In the genomic region with DNA sequence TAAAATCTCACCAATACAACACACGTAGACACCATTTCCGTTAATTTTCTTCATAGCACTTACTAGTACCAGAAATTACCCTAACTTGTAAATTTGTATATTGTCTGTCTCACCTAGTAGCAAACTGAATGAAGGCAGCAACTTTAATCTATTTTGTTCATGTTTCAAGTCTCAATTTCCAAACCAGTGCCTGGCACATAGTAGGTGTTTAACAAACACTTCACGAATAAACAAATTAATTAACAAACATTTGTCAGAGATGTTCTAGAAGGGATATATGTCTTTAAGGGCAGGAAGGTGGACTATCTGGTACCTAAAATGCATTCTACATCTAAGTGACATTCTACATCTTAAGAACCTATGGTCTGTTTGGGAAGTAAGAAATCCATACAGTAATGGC, we compare ENCODE assay signal across 8 cellular contexts. TPM values are rescaled to one million over a fixed set of nuclear protein-coding genes. Genes with fewer than 3 reads are reported as not detected.
A peak's percentile ranks its signal among the peaks of the same experiment; 100 is the strongest.
DNase-seq lines count a peak whose midpoint lies in the region; ATAC-seq and TF ChIP-seq lines count a peak whose summit lies in the region.

No MANE protein-coding gene starts in this region.

- H3K9me3 Mint-ChIP-seq in activated T-cell treated with anti-CD3 and anti-CD28 coated beads, Interleukin-2, amount 50 U/mL, for 4 hours = no peaks in the 10 kb centered on the region
- no peaks in the 10 kb centered on the region for H3K9me3 Mint-ChIP-seq in activated naive CD8-positive, alpha-beta T cell treated with anti-CD3 and anti-CD28 coated beads, Interleukin-2, amount 50 U/mL, for 24 hours

- H3K27ac Mint-ChIP-seq in activated naive CD8-positive, alpha-beta T cell treated with anti-CD3 and anti-CD28 coated beads, Interleukin-2, amount 50 U/mL, for 24 hours = peak overlapping the region; percentile 96

- H3K9me3 ChIP-seq in liver (ENCODE audit: control insufficient read depth in 4 of 4, low read length in 3 of 4) (no peaks in the 10 kb centered on the region), tibial artery (no peaks in the 10 kb centered on the region)

- H3K36me3 Mint-ChIP-seq in activated T-cell treated with anti-CD3 and anti-CD28 coated beads, Interleukin-2, amount 50 U/mL, for 4 hours (ENCODE audit: insufficient read depth) = peaks cover 4% of the 10 kb centered on the region
- H3K36me3 Mint-ChIP-seq in activated naive CD8-positive, alpha-beta T cell treated with anti-CD3 and anti-CD28 coated beads, Interleukin-2, amount 50 U/mL, for 24 hours (ENCODE audit: low read depth) = peaks cover 15% of the 10 kb centered on the region

- no peak for DNase-seq in activated T-cell treated with anti-CD3 and anti-CD28 coated beads, Interleukin-2, amount 50 U/mL, for 4 hours
- DNase-seq in activated T-cell treated with anti-CD3 and anti-CD28 coated beads, Interleukin-2, amount 50 U/mL, for 1 hour = no peak
- DNase-seq in activated naive CD8-positive, alpha-beta T cell treated with anti-CD3 and anti-CD28 coated beads, Interleukin-2, amount 50 U/mL, for 24 hours = no peak
- DNase-seq in tibial artery (no peak), DMS153 treated with DMSO at 0.1 percent for 48 hours (lab: John Stamatoyannopoulos, UW; ENCODE audit: unreplicated experiment) (no peak), NCI-H82 treated with DMSO at 0.1 percent for 48 hours (lab: John Stamatoyannopoulos, UW; ENCODE audit: unreplicated experiment) (no peak)

- no peak for TF ChIP-seq RAD21 in liver (IDR thresholded peaks at IDR 0.05)

- H3K36me3 ChIP-seq in liver (ENCODE audit: control insufficient read depth in 4 of 4, insufficient read depth in 3 of 4, low read depth in 1 of 4, low read length in 3 of 4) (peaks cover 2 to 7% (median 5%) of the 10 kb centered on the region in 4 donors), tibial artery (peaks cover 2 to 15% (median 13%) of the 10 kb centered on the region in 3 donors)

- H3K27ac ChIP-seq in liver (ENCODE audit: low read depth in 1 of 2, low read length in 2 of 2) = no peak overlapping the region
- H3K27ac ChIP-seq in tibial artery = no peak overlapping the region

- peaks cover 1 to 17% (median 12%) of the 10 kb centered on the region in 4 donors for H3K4me1 ChIP-seq in liver (ENCODE audit: control insufficient read depth in 4 of 4, insufficient read depth in 4 of 4, low read length in 3 of 4)
- H3K4me1 ChIP-seq in tibial artery = peaks cover 0 to 38% (median 14%) of the 10 kb centered on the region in 4 donors

- H3K4me1 Mint-ChIP-seq in activated T-cell treated with anti-CD3 and anti-CD28 coated beads, Interleukin-2, amount 50 U/mL, for 4 hours (ENCODE audit: low read depth) = peaks cover 28% of the 10 kb centered on the region
- peaks cover 37% of the 10 kb centered on the region for H3K4me1 Mint-ChIP-seq in activated naive CD8-positive, alpha-beta T cell treated with anti-CD3 and anti-CD28 coated beads, Interleukin-2, amount 50 U/mL, for 24 hours

- H3K9ac ChIP-seq in liver (ENCODE audit: low read depth in 1 of 2, low read length in 2 of 2) = peak overlapping the region in 1 of 2 donors; percentile 93

- no peak for ATAC-seq in activated T-cell treated with anti-CD3 and anti-CD28 coated beads, Interleukin-2, amount 50 U/mL, for 4 hours
- no peak for ATAC-seq in activated naive CD8-positive, alpha-beta T cell treated with anti-CD3 and anti-CD28 coated beads, Interleukin-2, amount 50 U/mL, for 24 hours
- ATAC-seq in HG03571 (IDR thresholded peaks at IDR 0.05; ENCODE audit: unreplicated experiment) = no peak

- peak overlapping the region; percentile 63 to 99 (median 91) for H3K4me3 ChIP-seq in liver (ENCODE audit: low read depth in 1 of 3, low read length in 3 of 3)
- peak overlapping the region; percentile 72 to 88 for H3K4me3 ChIP-seq in tibial artery

- no peak for TF ChIP-seq CTCF in liver (IDR thresholded peaks at IDR 0.05; ENCODE audit: low read depth, low read length, missing input control)
- no peak for TF ChIP-seq CTCF in tibial artery (IDR thresholded peaks at IDR 0.05)

- intact Hi-C loops in tibial artery (cut with DNase I; ENCODE audit: low total_unique reads) = no loop called here

- 84% methylated on average over 3 of the region's 3 CpGs for WGBS in liver

- H3K27me3 Mint-ChIP-seq in activated T-cell treated with anti-CD3 and anti-CD28 coated beads, Interleukin-2, amount 50 U/mL, for 4 hours (ENCODE audit: low read depth) = peaks cover 4% of the 10 kb centered on the region
- peaks cover 6% of the 10 kb centered on the region for H3K27me3 Mint-ChIP-seq in activated naive CD8-positive, alpha-beta T cell treated with anti-CD3 and anti-CD28 coated beads, Interleukin-2, amount 50 U/mL, for 24 hours

- H3K4me3 Mint-ChIP-seq in activated T-cell treated with anti-CD3 and anti-CD28 coated beads, Interleukin-2, amount 50 U/mL, for 4 hours = peak overlapping the region; percentile 94
- H3K4me3 Mint-ChIP-seq in activated naive CD8-positive, alpha-beta T cell treated with anti-CD3 and anti-CD28 coated beads, Interleukin-2, amount 50 U/mL, for 24 hours = peak overlapping the region; percentile 97

- H3K27me3 ChIP-seq in liver (ENCODE audit: control insufficient read depth in 4 of 4, insufficient read depth in 4 of 4, low read length in 3 of 4) (no peaks in the 10 kb centered on the region), tibial artery (no peaks in the 10 kb centered on the region)

TF ChIP-seq in liver, 16 proteins besides CTCF, POLR2A, EP300 and RAD21:
- TF ChIP-seq, protein P1, sequence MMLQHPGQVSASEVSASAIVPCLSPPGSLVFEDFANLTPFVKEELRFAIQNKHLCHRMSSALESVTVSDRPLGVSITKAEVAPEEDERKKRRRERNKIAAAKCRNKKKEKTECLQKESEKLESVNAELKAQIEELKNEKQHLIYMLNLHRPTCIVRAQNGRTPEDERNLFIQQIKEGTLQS (IDR thresholded peaks at IDR 0.05) = no peak
- no peak for TF ChIP-seq FOXA2 (IDR thresholded peaks at IDR 0.05)
- no peak for TF ChIP-seq SP1 (IDR thresholded peaks at IDR 0.05)
- TF ChIP-seq HNF4G (IDR thresholded peaks at IDR 0.05) = no peak
- no peak for TF ChIP-seq TAF1 (conservative IDR thresholded peaks at IDR 0.05)
- TF ChIP-seq FOXA1 (IDR thresholded peaks at IDR 0.05) = no peak
- no peak for TF ChIP-seq ZBTB33 (IDR thresholded peaks at IDR 0.05)
- TF ChIP-seq NR2F2 (IDR thresholded peaks at IDR 0.05) = no peak
- TF ChIP-seq RXRA (IDR thresholded peaks at IDR 0.05) = no peak
- TF ChIP-seq EGR1 (IDR thresholded peaks at IDR 0.05; ENCODE audit: low read depth in 2 of 2) = no peak
- no peak for TF ChIP-seq REST (IDR thresholded peaks at IDR 0.05)
- no peak for TF ChIP-seq GABPA (IDR thresholded peaks at IDR 0.05 in 1 of 2, conservative IDR thresholded peaks at IDR 0.05 in 1 of 2)
- TF ChIP-seq YY1 (IDR thresholded peaks at IDR 0.05) = no peak
- TF ChIP-seq, protein P2, sequence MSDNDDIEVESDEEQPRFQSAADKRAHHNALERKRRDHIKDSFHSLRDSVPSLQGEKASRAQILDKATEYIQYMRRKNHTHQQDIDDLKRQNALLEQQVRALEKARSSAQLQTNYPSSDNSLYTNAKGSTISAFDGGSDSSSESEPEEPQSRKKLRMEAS (IDR thresholded peaks at IDR 0.05) = no peak
- no peak for TF ChIP-seq HNF4A (conservative IDR thresholded peaks at IDR 0.05)
- TF ChIP-seq JUND (IDR thresholded peaks at IDR 0.05) = no peak

RNA-seq across cellular contexts. Expression of gene THADA, which starts 1.0 kb away (rescaled TPM):
- 10 to 100 TPM; 50.3 to 60.4 (median 57.0) TPM for total RNA-seq in activated T-cell treated with anti-CD3 and anti-CD28 coated beads, Interleukin-2, amount 50 U/mL, for 4 hours
- 10 to 100 TPM; 15.8 to 37.2 TPM for total RNA-seq in liver
- polyA plus RNA-seq in liver = 10 to 100 TPM; 12.0 to 28.8 TPM

RNA-seq across cellular contexts. Expression of gene PLEKHH2, which starts 42.2 kb away (rescaled TPM):
- under 1 TPM; 0.16 to 0.33 (median 0.26) TPM for total RNA-seq in activated T-cell treated with anti-CD3 and anti-CD28 coated beads, Interleukin-2, amount 50 U/mL, for 4 hours
- total RNA-seq in liver = 1 to 10 TPM; 1.4 to 3.8 TPM
- polyA plus RNA-seq in liver = under 1 TPM; 0.51 to 0.69 TPM
